Comparison of ENCODE assay signal across 13 cellular contexts in the genomic region with DNA sequence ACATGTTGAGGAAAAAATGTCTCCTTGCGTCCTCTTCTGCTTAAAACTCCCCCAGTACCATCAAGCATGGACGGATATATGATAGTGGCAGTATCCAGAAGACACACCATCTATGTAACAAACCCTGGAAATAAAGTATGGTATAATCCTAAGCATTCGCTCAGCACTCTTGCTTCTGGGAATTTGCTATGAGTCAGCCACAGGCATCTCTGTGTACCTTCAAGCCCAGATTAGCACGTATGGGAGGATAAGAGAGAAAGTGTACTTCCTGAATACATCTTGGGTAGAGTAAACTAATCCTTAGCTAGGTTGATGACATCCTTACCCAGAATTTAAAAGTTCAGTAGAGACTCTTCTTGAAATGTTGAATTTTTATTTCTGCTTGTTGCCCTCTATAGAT.
"Had no signal": no experiment of that assay in that cellular context is flagged by ENCODE, and none has a peak within 500 bp of the region (broad histone marks: within the 10 kb centered on the region; RNA-seq: fewer than 3 reads in every experiment).

No MANE protein-coding gene starts in this region.

- H3K4me1 ChIP-seq: lower lobe of right lung, prostate gland had no signal

- H3K36me3 ChIP-seq: lower lobe of right lung, prostate gland had no signal

- H3K9me3 ChIP-seq: lower lobe of right lung, prostate gland had no signal

- DNase-seq: activated B cell treated with CpG ODN at 0.5 μM for 24 hours; activated CD4-positive, alpha-beta T cell treated with anti-CD3 and anti-CD28 coated beads, Interleukin-2, amount 10 ng/mL, durations not matched to agents 7 days and 5 days; activated naive CD4-positive, alpha-beta T cell treated with anti-CD3 and anti-CD28 coated beads, Interleukin-2, amount 10 ng/mL, durations not matched to agents 7 days and 5 days; activated T-cell treated with anti-CD3 and anti-CD28 coated beads for 4 hours; hippocampal formation; left cardiac atrium; lower lobe of right lung; occipital lobe; stimulated activated CD4-positive, alpha-beta T cell treated with anti-CD3 and anti-CD28 coated beads, Interleukin-12 subunit alpha, Interleukin-12 subunit beta, amount 100 ng/mL, for 4 hours; stimulated activated CD4-positive, alpha-beta T cell treated with anti-CD3 and anti-CD28 coated beads, Interleukin-2, amount 100 ng/mL, for 48 hours; stimulated activated naive CD4-positive, alpha-beta T cell treated with Interleukin-2 at 50 U/mL for 16 hours; T-helper 17 cell had no signal

- H3K4me3 ChIP-seq: lower lobe of right lung, prostate gland had no signal

- H3K27ac ChIP-seq: lower lobe of right lung, prostate gland had no signal
